In the genomic region with DNA sequence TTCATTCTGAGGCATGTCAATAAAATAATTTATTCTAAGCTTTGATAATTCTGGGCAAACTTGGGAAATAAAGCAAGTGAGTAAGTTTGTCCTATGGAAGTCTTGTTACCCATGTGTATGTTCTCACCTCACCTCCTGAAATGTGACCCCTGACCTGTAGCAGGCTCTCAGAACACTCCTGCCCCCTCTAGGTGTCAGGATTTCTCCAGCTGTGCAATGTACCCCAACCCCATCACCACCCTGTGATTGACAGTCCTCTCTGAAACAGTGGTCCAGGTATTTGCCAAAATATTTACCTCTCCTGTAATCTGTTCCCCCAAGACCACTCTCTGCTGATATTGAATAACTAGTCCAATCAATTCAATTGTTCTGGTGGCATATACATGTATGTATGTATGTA, we compare ENCODE assay signal across 2 cellular contexts.
TF ChIP-seq lines count a peak whose summit lies in the region.

No MANE protein-coding gene starts in this region.

TF ChIP-seq in A549, 52 proteins besides CTCF, POLR2A, EP300 and RAD21 (continued from another document):
- TF ChIP-seq, protein P1, sequence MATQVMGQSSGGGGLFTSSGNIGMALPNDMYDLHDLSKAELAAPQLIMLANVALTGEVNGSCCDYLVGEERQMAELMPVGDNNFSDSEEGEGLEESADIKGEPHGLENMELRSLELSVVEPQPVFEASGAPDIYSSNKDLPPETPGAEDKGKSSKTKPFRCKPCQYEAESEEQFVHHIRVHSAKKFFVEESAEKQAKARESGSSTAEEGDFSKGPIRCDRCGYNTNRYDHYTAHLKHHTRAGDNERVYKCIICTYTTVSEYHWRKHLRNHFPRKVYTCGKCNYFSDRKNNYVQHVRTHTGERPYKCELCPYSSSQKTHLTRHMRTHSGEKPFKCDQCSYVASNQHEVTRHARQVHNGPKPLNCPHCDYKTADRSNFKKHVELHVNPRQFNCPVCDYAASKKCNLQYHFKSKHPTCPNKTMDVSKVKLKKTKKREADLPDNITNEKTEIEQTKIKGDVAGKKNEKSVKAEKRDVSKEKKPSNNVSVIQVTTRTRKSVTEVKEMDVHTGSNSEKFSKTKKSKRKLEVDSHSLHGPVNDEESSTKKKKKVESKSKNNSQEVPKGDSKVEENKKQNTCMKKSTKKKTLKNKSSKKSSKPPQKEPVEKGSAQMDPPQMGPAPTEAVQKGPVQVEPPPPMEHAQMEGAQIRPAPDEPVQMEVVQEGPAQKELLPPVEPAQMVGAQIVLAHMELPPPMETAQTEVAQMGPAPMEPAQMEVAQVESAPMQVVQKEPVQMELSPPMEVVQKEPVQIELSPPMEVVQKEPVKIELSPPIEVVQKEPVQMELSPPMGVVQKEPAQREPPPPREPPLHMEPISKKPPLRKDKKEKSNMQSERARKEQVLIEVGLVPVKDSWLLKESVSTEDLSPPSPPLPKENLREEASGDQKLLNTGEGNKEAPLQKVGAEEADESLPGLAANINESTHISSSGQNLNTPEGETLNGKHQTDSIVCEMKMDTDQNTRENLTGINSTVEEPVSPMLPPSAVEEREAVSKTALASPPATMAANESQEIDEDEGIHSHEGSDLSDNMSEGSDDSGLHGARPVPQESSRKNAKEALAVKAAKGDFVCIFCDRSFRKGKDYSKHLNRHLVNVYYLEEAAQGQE (IDR thresholded peaks at IDR 0.05), result no peak
- TF ChIP-seq RCOR1 (IDR thresholded peaks at IDR 0.05; ENCODE audit: low read depth, low read length) (no peak), EHMT2 (IDR thresholded peaks at IDR 0.05; ENCODE audit: low read depth) (no peak), JUNB (IDR thresholded peaks at IDR 0.05) (no peak), TFCP2L1 (CRISPR knock-in tag; IDR thresholded peaks at IDR 0.05) (no peak), HOXA7 (CRISPR knock-in tag; IDR thresholded peaks at IDR 0.05) (no peak), RFX5 (IDR thresholded peaks at IDR 0.05) (no peak), SREBF2 (IDR thresholded peaks at IDR 0.05) (no peak), KDM5A (IDR thresholded peaks at IDR 0.05) (no peak), ZC3H11A (IDR thresholded peaks at IDR 0.05) (no peak), MYC (IDR thresholded peaks at IDR 0.05; ENCODE audit: borderline replicate concordance, low read length) (no peak), CHD4 (IDR thresholded peaks at IDR 0.05; ENCODE audit: borderline replicate concordance) (no peak), CHD2 (IDR thresholded peaks at IDR 0.05; ENCODE audit: low read length, partially characterized antibody) (no peak)
- TF ChIP-seq, protein P2, sequence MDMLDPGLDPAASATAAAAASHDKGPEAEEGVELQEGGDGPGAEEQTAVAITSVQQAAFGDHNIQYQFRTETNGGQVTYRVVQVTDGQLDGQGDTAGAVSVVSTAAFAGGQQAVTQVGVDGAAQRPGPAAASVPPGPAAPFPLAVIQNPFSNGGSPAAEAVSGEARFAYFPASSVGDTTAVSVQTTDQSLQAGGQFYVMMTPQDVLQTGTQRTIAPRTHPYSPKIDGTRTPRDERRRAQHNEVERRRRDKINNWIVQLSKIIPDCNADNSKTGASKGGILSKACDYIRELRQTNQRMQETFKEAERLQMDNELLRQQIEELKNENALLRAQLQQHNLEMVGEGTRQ (IDR thresholded peaks at IDR 0.05), result no peak
- TF ChIP-seq, protein P3, sequence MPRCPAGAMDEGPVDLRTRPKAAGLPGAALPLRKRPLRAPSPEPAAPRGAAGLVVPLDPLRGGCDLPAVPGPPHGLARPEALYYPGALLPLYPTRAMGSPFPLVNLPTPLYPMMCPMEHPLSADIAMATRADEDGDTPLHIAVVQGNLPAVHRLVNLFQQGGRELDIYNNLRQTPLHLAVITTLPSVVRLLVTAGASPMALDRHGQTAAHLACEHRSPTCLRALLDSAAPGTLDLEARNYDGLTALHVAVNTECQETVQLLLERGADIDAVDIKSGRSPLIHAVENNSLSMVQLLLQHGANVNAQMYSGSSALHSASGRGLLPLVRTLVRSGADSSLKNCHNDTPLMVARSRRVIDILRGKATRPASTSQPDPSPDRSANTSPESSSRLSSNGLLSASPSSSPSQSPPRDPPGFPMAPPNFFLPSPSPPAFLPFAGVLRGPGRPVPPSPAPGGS (IDR thresholded peaks at IDR 0.05), result no peak
- TF ChIP-seq, protein P4, sequence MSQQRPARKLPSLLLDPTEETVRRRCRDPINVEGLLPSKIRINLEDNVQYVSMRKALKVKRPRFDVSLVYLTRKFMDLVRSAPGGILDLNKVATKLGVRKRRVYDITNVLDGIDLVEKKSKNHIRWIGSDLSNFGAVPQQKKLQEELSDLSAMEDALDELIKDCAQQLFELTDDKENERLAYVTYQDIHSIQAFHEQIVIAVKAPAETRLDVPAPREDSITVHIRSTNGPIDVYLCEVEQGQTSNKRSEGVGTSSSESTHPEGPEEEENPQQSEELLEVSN (IDR thresholded peaks at IDR 0.05; ENCODE audit: borderline replicate concordance, low read depth), result no peak
- TF ChIP-seq, protein P5, sequence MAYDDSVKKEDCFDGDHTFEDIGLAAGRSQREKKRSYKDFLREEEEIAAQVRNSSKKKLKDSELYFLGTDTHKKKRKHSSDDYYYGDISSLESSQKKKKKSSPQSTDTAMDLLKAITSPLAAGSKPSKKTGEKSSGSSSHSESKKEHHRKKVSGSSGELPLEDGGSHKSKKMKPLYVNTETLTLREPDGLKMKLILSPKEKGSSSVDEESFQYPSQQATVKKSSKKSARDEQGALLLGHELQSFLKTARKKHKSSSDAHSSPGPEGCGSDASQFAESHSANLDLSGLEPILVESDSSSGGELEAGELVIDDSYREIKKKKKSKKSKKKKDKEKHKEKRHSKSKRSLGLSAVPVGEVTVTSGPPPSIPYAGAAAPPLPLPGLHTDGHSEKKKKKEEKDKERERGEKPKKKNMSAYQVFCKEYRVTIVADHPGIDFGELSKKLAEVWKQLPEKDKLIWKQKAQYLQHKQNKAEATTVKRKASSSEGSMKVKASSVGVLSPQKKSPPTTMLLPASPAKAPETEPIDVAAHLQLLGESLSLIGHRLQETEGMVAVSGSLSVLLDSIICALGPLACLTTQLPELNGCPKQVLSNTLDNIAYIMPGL (CRISPR knock-in tag; IDR thresholded peaks at IDR 0.05; ENCODE audit: borderline replicate concordance), result no peak
- TF ChIP-seq, protein P6, sequence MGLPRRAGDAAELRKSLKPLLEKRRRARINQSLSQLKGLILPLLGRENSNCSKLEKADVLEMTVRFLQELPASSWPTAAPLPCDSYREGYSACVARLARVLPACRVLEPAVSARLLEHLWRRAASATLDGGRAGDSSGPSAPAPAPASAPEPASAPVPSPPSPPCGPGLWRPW (IDR thresholded peaks at IDR 0.05), result no peak
TF ChIP-seq in A549: peak in this region for 0.

TF ChIP-seq in HCT116, 20 proteins besides CTCF, POLR2A, EP300 and RAD21 (continued from another document):
- TF ChIP-seq, protein P1 (IDR thresholded peaks at IDR 0.05; ENCODE audit: low read depth), result no peak
- TF ChIP-seq YY1 (IDR thresholded peaks at IDR 0.05; ENCODE audit: extremely low read depth, insufficient replicate concordance, low read depth, low read length), result no peak
- TF ChIP-seq ZNF274 (IDR thresholded peaks at IDR 0.05; ENCODE audit: low read depth, low read length), result no peak
